15 cellular contexts compared by ENCODE assay signal in genomic region chr1:85626818-85627217, GRCh38. TPM values are rescaled to one million over a fixed set of nuclear protein-coding genes. Genes with fewer than 3 reads are reported as not detected.
DNase-seq lines count a peak whose midpoint lies in the region; ATAC-seq and TF ChIP-seq lines count a peak whose summit lies in the region.
"Had no signal": no experiment of that assay in that cellular context is flagged by ENCODE, and none has a peak within 500 bp of the region (broad histone marks: within the 10 kb centered on the region; RNA-seq: fewer than 3 reads in every experiment).

No MANE protein-coding gene starts in this region.

- peaks cover 2% of the 10 kb centered on the region for H3K9me3 ChIP-seq in thoracic aorta

- peak overlapping the region; percentile 88 to 90 for H3K27ac ChIP-seq in thoracic aorta
- H3K27ac ChIP-seq: BLaER1 treated with 17β-estradiol and CSF1 and Interleukin-3, amounts not matched to agents 10 nM and 100 nM; GM23248 had no signal

- TF ChIP-seq CTCF in Calu3 (IDR thresholded peaks at IDR 0.05; ENCODE audit: unreplicated experiment), result no peak
- no peak for TF ChIP-seq CTCF in endothelial cell (IDR thresholded peaks at IDR 0.05; ENCODE audit: unreplicated experiment)
- TF ChIP-seq CTCF in osteocyte (IDR thresholded peaks at IDR 0.05), result no peak
- no peak for TF ChIP-seq CTCF in thoracic aorta (IDR thresholded peaks at IDR 0.05)

- no peak overlapping the region for H3K4me3 Mint-ChIP-seq in Calu3 (ENCODE audit: low read depth, unreplicated experiment)
- H3K4me3 Mint-ChIP-seq in endothelial cell (ENCODE audit: unreplicated experiment), result peak overlapping the region; percentile 26
- H3K4me3 Mint-ChIP-seq in osteocyte (ENCODE audit: unreplicated experiment), result no peak overlapping the region
- H3K4me3 Mint-ChIP-seq: CD4-positive, alpha-beta T cell had no signal

- peaks cover 33% of the 10 kb centered on the region for H3K4me1 Mint-ChIP-seq in Calu3 (ENCODE audit: low read depth, unreplicated experiment)
- peaks cover 15% of the 10 kb centered on the region for H3K4me1 Mint-ChIP-seq in endothelial cell (ENCODE audit: unreplicated experiment)
- peaks cover 62% of the 10 kb centered on the region for H3K4me1 Mint-ChIP-seq in osteocyte (ENCODE audit: unreplicated experiment)

- H3K27me3 Mint-ChIP-seq in Calu3 (ENCODE audit: unreplicated experiment) (no peaks in the 10 kb centered on the region), endothelial cell (ENCODE audit: unreplicated experiment) (peaks cover 9% of the 10 kb centered on the region), osteocyte (ENCODE audit: unreplicated experiment) (no peaks in the 10 kb centered on the region)
- H3K27me3 Mint-ChIP-seq: CD4-positive, alpha-beta T cell had no signal

- no peaks in the 10 kb centered on the region for H3K27me3 ChIP-seq in thoracic aorta (replicated peaks; ENCODE audit: insufficient read depth)
- H3K27me3 ChIP-seq: BLaER1 treated with 17β-estradiol and CSF1 and Interleukin-3, amounts not matched to agents 10 nM and 100 nM had no signal

- H3K4me1 ChIP-seq in thoracic aorta (ENCODE audit: control insufficient read depth in 1 of 2, low read depth in 2 of 2), result peaks cover 13 to 43% of the 10 kb centered on the region in 2 donors
- H3K4me1 ChIP-seq: BLaER1 treated with 17β-estradiol and CSF1 and Interleukin-3, amounts not matched to agents 10 nM and 100 nM had no signal

- H3K36me3 ChIP-seq in thoracic aorta, result no peaks in the 10 kb centered on the region

- intact Hi-C loops in Calu3 (cut with micrococcal nuclease; ENCODE audit: unreplicated experiment), result no loop called here

- no TSS peak for BruUV-seq in Calu3 (replicated peaks; lab: Mats Ljungman, UMichigan)

- no peak for DNase-seq in Calu3
- no peak for DNase-seq in endothelial cell (ENCODE audit: low spot score)
- no peak for DNase-seq in osteocyte (ENCODE audit: extremely low spot score, unreplicated experiment)
- no peak for DNase-seq in thoracic aorta (ENCODE audit: low spot score)
- DNase-seq in activated T-cell treated with anti-CD3 and anti-CD28 coated beads, Interleukin-2, amount 50 U/mL, for 1 hour, result no peak
- no peak for DNase-seq in C1 segment of cervical spinal cord (lab: John Stamatoyannopoulos, UW)
- no peak for DNase-seq in NCI-H510A treated with DMSO at 0.1 percent for 48 hours (lab: John Stamatoyannopoulos, UW)
- DNase-seq: 8988T; ACHN; CD4-positive, alpha-beta T cell; DMS79; GM23248 had no signal

- H3K27ac Mint-ChIP-seq in Calu3 (ENCODE audit: unreplicated experiment), result peak overlapping the region; percentile 11
- H3K27ac Mint-ChIP-seq in endothelial cell (ENCODE audit: unreplicated experiment), result no peak overlapping the region
- H3K27ac Mint-ChIP-seq in osteocyte (ENCODE audit: unreplicated experiment), result peak overlapping the region; percentile 46
- H3K27ac Mint-ChIP-seq: CD4-positive, alpha-beta T cell had no signal

- H3K4me3 ChIP-seq in thoracic aorta, result no peak overlapping the region
- H3K4me3 ChIP-seq: BLaER1 treated with 17β-estradiol and CSF1 and Interleukin-3, amounts not matched to agents 10 nM and 100 nM; GM12878; GM23248 had no signal

- H3K36me3 Mint-ChIP-seq in Calu3 (ENCODE audit: insufficient read depth, unreplicated experiment) (peaks cover 10% of the 10 kb centered on the region), endothelial cell (ENCODE audit: low read depth, unreplicated experiment) (peaks cover 30% of the 10 kb centered on the region), osteocyte (ENCODE audit: unreplicated experiment) (peaks cover 6% of the 10 kb centered on the region)

- CTCF ChIA-PET in Calu3 (lab: Charles Lee), result no interaction called here

- peaks cover 8% of the 10 kb centered on the region for H3K9me3 Mint-ChIP-seq in Calu3 (ENCODE audit: low read depth, unreplicated experiment)
- H3K9me3 Mint-ChIP-seq in endothelial cell (ENCODE audit: unreplicated experiment), result peaks cover 8% of the 10 kb centered on the region
- peaks cover 6% of the 10 kb centered on the region for H3K9me3 Mint-ChIP-seq in osteocyte (ENCODE audit: unreplicated experiment)

- no peak for ATAC-seq in thoracic aorta (ENCODE audit: insufficient number of reproducible peaks, low FRiP score, low read depth)
- ATAC-seq: GM12878, HCT116 had no signal

RNA-seq across cellular contexts. Expression of gene CCN1, which starts 46.3 kb away (rescaled TPM):
- total RNA-seq in Calu3 (2022), result 148 and 210 TPM in 2 replicates
- 21.0 TPM for total RNA-seq in endothelial cell (ENCODE audit: unreplicated experiment)
- 412 and 526 TPM in 2 replicates for total RNA-seq in osteocyte
- total RNA-seq in thoracic aorta, result 100 to 1,000 TPM; 107 to 413 TPM
- total RNA-seq: CD4-positive, alpha-beta T cell had no signal
